Comparison of ENCODE assay signal across 2 cellular contexts in genomic region chr10:24168258-24169170, GRCh38.
TF ChIP-seq lines count a peak whose summit lies in the region.

No MANE protein-coding gene starts in this region.

TF ChIP-seq in SK-N-SH treated with all-trans-retinoic acid at 6 μM for 48 hours, 23 proteins besides CTCF, POLR2A, EP300 and RAD21 (continued from another document):
- no peak for TF ChIP-seq CSRNP3 (CRISPR knock-in tag; IDR thresholded peaks at IDR 0.05)
- TF ChIP-seq ZNF565 (CRISPR knock-in tag; conservative IDR thresholded peaks at IDR 0.05; ENCODE audit: low read depth) = no peak
- no peak for TF ChIP-seq POU6F1 (CRISPR knock-in tag; IDR thresholded peaks at IDR 0.05; ENCODE audit: borderline replicate concordance, low read depth)
- TF ChIP-seq BACH2 (CRISPR knock-in tag; IDR thresholded peaks at IDR 0.05; ENCODE audit: borderline replicate concordance) = no peak
- TF ChIP-seq ISL1 (CRISPR knock-in tag; IDR thresholded peaks at IDR 0.05) = no peak
- no peak for TF ChIP-seq TSHZ2 (CRISPR knock-in tag; IDR thresholded peaks at IDR 0.05)
- no peak for TF ChIP-seq ZFP3 (CRISPR knock-in tag; IDR thresholded peaks at IDR 0.05)
- TF ChIP-seq GLIS3 (CRISPR knock-in tag; IDR thresholded peaks at IDR 0.05) = no peak
- no peak for TF ChIP-seq CREB5 (CRISPR knock-in tag; IDR thresholded peaks at IDR 0.05; ENCODE audit: low read depth)
- TF ChIP-seq ZFP30 (CRISPR knock-in tag; IDR thresholded peaks at IDR 0.05) = no peak
- no peak for TF ChIP-seq OSR1 (CRISPR knock-in tag; IDR thresholded peaks at IDR 0.05)
- no peak for TF ChIP-seq ARNTL (CRISPR knock-in tag; IDR thresholded peaks at IDR 0.05; ENCODE audit: borderline replicate concordance, low read depth)
- TF ChIP-seq TOX (CRISPR knock-in tag; IDR thresholded peaks at IDR 0.05; ENCODE audit: borderline replicate concordance) = no peak

TF ChIP-seq in SK-N-SH, 30 proteins besides CTCF, POLR2A, EP300 and RAD21 (continued from another document):
- no peak for TF ChIP-seq GATA2 (CRISPR knock-in tag; IDR thresholded peaks at IDR 0.05)
- TF ChIP-seq MEF2A (IDR thresholded peaks at IDR 0.05; ENCODE audit: borderline replicate concordance, low read depth) = no peak
- no peak for TF ChIP-seq ZBTB33 (IDR thresholded peaks at IDR 0.05; ENCODE audit: borderline replicate concordance, low read depth)
- TF ChIP-seq RCOR1 (IDR thresholded peaks at IDR 0.05; ENCODE audit: low read length) = no peak
- no peak for TF ChIP-seq CHD2 (IDR thresholded peaks at IDR 0.05; ENCODE audit: low read length, partially characterized antibody)
- no peak for TF ChIP-seq SMC3 (IDR thresholded peaks at IDR 0.05; ENCODE audit: low read depth, low read length)
- TF ChIP-seq MAX (IDR thresholded peaks at IDR 0.05; ENCODE audit: low read depth) = no peak
- no peak for TF ChIP-seq ELF1 (IDR thresholded peaks at IDR 0.05)
- no peak for TF ChIP-seq FOXM1 (IDR thresholded peaks at IDR 0.05; ENCODE audit: low read depth)
- TF ChIP-seq NFIC (IDR thresholded peaks at IDR 0.05; ENCODE audit: borderline replicate concordance) = no peak
- TF ChIP-seq USF1 (IDR thresholded peaks at IDR 0.05; ENCODE audit: borderline replicate concordance, low read depth) = no peak
- TF ChIP-seq IRF3 (IDR thresholded peaks at IDR 0.05; ENCODE audit: low read depth, low read length) = no peak
- no peak for TF ChIP-seq TAF1 (IDR thresholded peaks at IDR 0.05; ENCODE audit: borderline replicate concordance, low read depth, low read length)
